ENCODE assay signal across 8 cellular contexts in the genomic region with DNA sequence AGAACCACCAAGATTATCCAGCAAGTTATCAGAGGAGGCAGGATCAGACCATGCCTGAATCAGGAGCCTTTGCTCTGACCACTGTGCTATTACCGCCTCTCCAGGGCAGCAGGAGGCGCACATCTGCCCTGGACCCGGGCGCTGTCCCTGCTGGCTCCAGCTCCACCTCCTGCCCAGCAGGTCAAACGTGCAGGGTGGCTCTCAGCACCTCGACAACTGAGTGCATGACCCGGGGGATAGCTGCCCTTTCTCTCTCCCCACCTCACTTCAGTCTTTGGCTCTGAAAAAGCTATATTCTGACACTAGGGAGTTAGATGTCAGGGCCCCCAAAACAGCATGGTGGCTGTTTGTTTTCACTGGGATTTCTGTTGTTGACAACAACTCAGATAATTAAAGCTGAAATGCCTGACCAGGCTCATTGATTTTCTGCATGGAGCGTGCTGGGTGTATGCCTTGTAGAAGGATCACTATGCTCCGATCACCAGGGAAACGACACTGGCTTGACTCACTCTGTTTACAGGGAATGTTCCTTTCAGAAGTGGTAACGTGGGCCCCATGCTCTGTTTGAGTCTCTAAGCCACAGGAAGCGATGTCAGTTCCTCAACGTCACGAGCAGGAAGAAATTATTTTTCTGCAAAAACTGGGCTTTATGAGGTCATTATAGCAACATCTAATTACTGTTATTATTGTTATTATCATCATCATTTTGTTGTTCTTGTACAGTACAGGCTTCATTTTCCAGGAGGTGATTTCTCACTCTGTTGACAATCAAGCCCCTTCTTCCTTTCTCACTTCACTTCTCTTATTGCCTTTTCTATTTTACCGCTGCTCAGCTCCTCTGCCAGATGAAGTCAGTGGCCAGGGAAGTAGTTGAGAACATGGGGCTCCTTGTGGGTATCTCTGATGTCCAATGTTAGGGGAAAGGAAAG.
DNase-seq lines count a peak whose midpoint lies in the region; ATAC-seq, FAIRE-seq and TF ChIP-seq lines count a peak whose summit lies in the region.

No MANE protein-coding gene starts in this region.

- H3K36me3 ChIP-seq in RWPE2 (ENCODE audit: low read depth) (no peaks in the 10 kb centered on the region), osteoblast (ENCODE audit: insufficient read depth, low read length) (no peaks in the 10 kb centered on the region), thymus (ENCODE audit: control insufficient read depth, insufficient read depth) (no peaks in the 10 kb centered on the region)

- H3K27ac Mint-ChIP-seq in activated naive CD4-positive, alpha-beta T cell treated with anti-CD3 and anti-CD28 coated beads, Interleukin-2, amount 10 ng/mL, durations not matched to agents 7 days and 5 days: peak overlapping the region; percentile 94

- peak overlapping the region; percentile 68 for H3K4me2 ChIP-seq in osteoblast (ENCODE audit: insufficient read depth, low read length)

- H3K9me3 Mint-ChIP-seq in activated naive CD4-positive, alpha-beta T cell treated with anti-CD3 and anti-CD28 coated beads, Interleukin-2, amount 10 ng/mL, durations not matched to agents 7 days and 5 days: peaks cover 8% of the 10 kb centered on the region

- H3K4me3 ChIP-seq in RWPE2 (ENCODE audit: severe bottlenecking): no peak overlapping the region
- peak overlapping the region; percentile 22 for H3K4me3 ChIP-seq in osteoblast (ENCODE audit: insufficient read depth, low read length)
- H3K4me3 ChIP-seq in thymus (ENCODE audit: low read length): no peak overlapping the region

- H3K27me3 ChIP-seq in RWPE2 (ENCODE audit: insufficient read depth, poor library complexity, severe bottlenecking) (no peaks in the 10 kb centered on the region), osteoblast (ENCODE audit: insufficient read depth, low read length) (no peaks in the 10 kb centered on the region), thymus (ENCODE audit: control insufficient read depth, insufficient read depth) (no peaks in the 10 kb centered on the region)

- CTCF ChIA-PET in activated naive CD4-positive, alpha-beta T cell treated with anti-CD3 and anti-CD28 coated beads, Interleukin-2, amount 10 ng/mL, durations not matched to agents 7 days and 5 days (lab: Charles Lee): interaction anchor here (0.7 to 3.0 kb wide), 5 partner anchors 8 to 128 kb away, joined by 3 to 28 read pairs (median 3); no protein-coding TSS in a partner anchor

- no peaks in the 10 kb centered on the region for H3K27me3 Mint-ChIP-seq in activated naive CD4-positive, alpha-beta T cell treated with anti-CD3 and anti-CD28 coated beads, Interleukin-2, amount 10 ng/mL, durations not matched to agents 7 days and 5 days

- FAIRE-seq in frontal cortex (lab: Jason Lieb, UNC): no peak

- peak overlapping the region; percentile 70 for H3K27ac ChIP-seq in RWPE2 (ENCODE audit: poor library complexity, severe bottlenecking)
- H3K27ac ChIP-seq in osteoblast (ENCODE audit: low read depth, low read length): peak overlapping the region; percentile 81
- peak overlapping the region; percentile 89 for H3K27ac ChIP-seq in thymus (ENCODE audit: low read depth)

- H3K4me3 Mint-ChIP-seq in activated naive CD4-positive, alpha-beta T cell treated with anti-CD3 and anti-CD28 coated beads, Interleukin-2, amount 10 ng/mL, durations not matched to agents 7 days and 5 days: peak overlapping the region; percentile 37

- no peaks in the 10 kb centered on the region for H3K9me3 ChIP-seq in RWPE2 (ENCODE audit: severe bottlenecking)
- H3K9me3 ChIP-seq in osteoblast (ENCODE audit: low read depth, low read length): no peaks in the 10 kb centered on the region
- H3K9me3 ChIP-seq in thymus (ENCODE audit: control insufficient read depth): no peaks in the 10 kb centered on the region

- peak; percentile 84 for DNase-seq in AG08396 (ENCODE audit: low spot score)
- DNase-seq in HPDE6-E6E7 (ENCODE audit: extremely low spot score): peak; percentile 88
- no peak for DNase-seq in RWPE2 (ENCODE audit: low spot score)
- peak; percentile 87 for DNase-seq in activated naive CD4-positive, alpha-beta T cell treated with anti-CD3 and anti-CD28 coated beads, Interleukin-2, amount 10 ng/mL, durations not matched to agents 7 days and 5 days
- peak; percentile 13 to 70 for DNase-seq in frontal cortex (ENCODE audit: low spot score in 2 of 2)
- DNase-seq in osteoblast (ENCODE audit: insufficient read length, low spot score, missing footprints): peak; percentile 98

- ATAC-seq in RWPE2 (ENCODE audit: low read depth) (peak; percentile 98), HG03159 (IDR thresholded peaks at IDR 0.05; ENCODE audit: unreplicated experiment) (no peak)

- no peaks in the 10 kb centered on the region for H3K79me2 ChIP-seq in osteoblast (ENCODE audit: insufficient read depth, low read length)

- H3K4me1 ChIP-seq in RWPE2 (ENCODE audit: insufficient read depth, poor library complexity, severe bottlenecking) (peaks cover 26% of the 10 kb centered on the region), osteoblast (ENCODE audit: insufficient read depth, low read length) (peaks cover 18% of the 10 kb centered on the region), thymus (ENCODE audit: control insufficient read depth, insufficient read depth, low read length) (peaks cover 39% of the 10 kb centered on the region)

- TF ChIP-seq CTCF in RWPE2 (IDR thresholded peaks at IDR 0.05; ENCODE audit: poor library complexity, severe bottlenecking) (peak; percentile 17), osteoblast (IDR thresholded peaks at IDR 0.05; ENCODE audit: extremely low read depth, low read depth, low read length) (peak; percentile 28)

- H2AFZ ChIP-seq in osteoblast (ENCODE audit: low read length): peak overlapping the region; percentile 71

- no peaks in the 10 kb centered on the region for H4K20me1 ChIP-seq in osteoblast (ENCODE audit: insufficient read depth, low read length)

- peaks cover 91% of the 10 kb centered on the region for H3K4me1 Mint-ChIP-seq in activated naive CD4-positive, alpha-beta T cell treated with anti-CD3 and anti-CD28 coated beads, Interleukin-2, amount 10 ng/mL, durations not matched to agents 7 days and 5 days

- 31% methylated on average over 15 of the region's 15 CpGs for WGBS in thymus

- H3K36me3 Mint-ChIP-seq in activated naive CD4-positive, alpha-beta T cell treated with anti-CD3 and anti-CD28 coated beads, Interleukin-2, amount 10 ng/mL, durations not matched to agents 7 days and 5 days: peaks cover 5% of the 10 kb centered on the region
